ENCODE assay signal across 8 cellular contexts in the genomic region with DNA sequence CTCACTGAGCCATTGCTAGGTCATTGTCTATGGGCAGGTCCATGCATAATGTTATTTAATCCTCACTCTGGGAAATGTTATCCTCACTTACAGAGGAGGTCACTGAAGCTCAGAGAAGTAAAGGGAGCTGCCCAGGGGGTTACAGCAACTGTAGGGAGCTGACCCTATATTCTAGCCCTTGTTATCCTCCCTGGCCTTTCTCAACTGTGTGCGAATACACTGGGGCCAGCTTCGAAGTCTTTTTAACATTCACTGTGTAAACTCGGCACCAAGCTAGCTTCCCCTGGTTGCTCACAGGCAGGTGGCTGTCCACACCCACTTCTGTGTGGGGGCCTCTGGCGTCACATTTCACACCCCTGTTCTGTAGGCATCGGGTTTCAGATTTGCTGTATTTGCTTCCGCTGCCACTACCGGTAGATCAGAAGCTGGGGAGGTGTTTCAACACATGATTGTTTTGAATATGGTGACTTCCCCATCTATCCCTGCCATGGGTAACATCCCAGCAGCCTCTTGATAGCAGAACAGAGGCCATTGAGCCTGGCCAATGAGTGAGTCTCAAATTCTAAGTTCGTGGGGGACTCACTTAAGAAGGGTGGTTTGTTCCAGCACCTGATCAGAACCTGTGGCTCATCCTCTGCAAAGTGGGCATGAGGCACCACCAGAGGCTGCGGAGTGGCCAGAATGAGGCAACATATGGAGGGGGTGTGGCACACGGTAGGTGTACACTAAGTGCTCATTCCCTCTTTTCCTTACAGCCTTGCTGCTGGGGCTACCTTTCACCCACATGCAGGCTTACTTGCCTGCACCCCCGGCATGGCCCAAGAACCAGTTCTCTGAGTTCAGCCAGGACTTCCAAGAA.
DNase-seq lines count a peak whose midpoint lies in the region; ATAC-seq, FAIRE-seq and TF ChIP-seq lines count a peak whose summit lies in the region.

No MANE protein-coding gene starts in this region.

- H3K4me1 ChIP-seq in MM.1S (ENCODE audit: low read length) (peaks cover 76% of the 10 kb centered on the region), H1 (replicated peaks in 1 of 4; ENCODE audit: control insufficient read depth in 3 of 4, insufficient read depth in 4 of 4, low read length in 3 of 4) (peaks cover 6 to 15% (median 9%) of the 10 kb centered on the region in 4 experiments), kidney (ENCODE audit: control insufficient read depth in 1 of 2, insufficient read depth in 1 of 2, low read depth in 1 of 2, low read length in 2 of 2) (peaks cover 0 to 7% of the 10 kb centered on the region in 2 donors)

- H2BK12ac ChIP-seq in H1 (ENCODE audit: low read depth, low read length): peak overlapping the region; percentile 6; the same call in 1 of the 2 replicates

- no peak for TF ChIP-seq CTCF in MM.1S (IDR thresholded peaks at IDR 0.05; ENCODE audit: low read length)
- no peak for TF ChIP-seq CTCF in H1 (IDR thresholded peaks at IDR 0.05; ENCODE audit: control extremely low read depth in 1 of 3, insufficient read depth in 1 of 3, low read depth in 1 of 3, low read length in 3 of 3)
- no peak for TF ChIP-seq CTCF in kidney (IDR thresholded peaks at IDR 0.05; ENCODE audit: borderline replicate concordance, extremely low read depth, insufficient read depth)

- TF ChIP-seq RAD21 in H1 (IDR thresholded peaks at IDR 0.05 in 1 of 2, conservative IDR thresholded peaks at IDR 0.05 in 1 of 2; ENCODE audit: low read depth in 2 of 2, low read length in 2 of 2): no peak

- POLR2A ChIA-PET in H1 (lab: Charles Lee; ENCODE audit: partially characterized antibody): no interaction called here

- H3K27me3 ChIP-seq in MM.1S (replicated peaks; ENCODE audit: insufficient read depth, low read length) (no peaks in the 10 kb centered on the region), H1 (replicated peaks in 1 of 4; ENCODE audit: control insufficient read depth in 3 of 4, extremely low read depth in 1 of 4, insufficient read depth in 3 of 4, low read length in 3 of 4) (no peaks in the 10 kb centered on the region; a peak in 1 of 7 replicates)

- H3K4ac ChIP-seq in H1 (replicated peaks; ENCODE audit: insufficient read length, low read depth, low read length): no peak overlapping the region

- peak overlapping the region; percentile 55; the same call in 1 of the 2 replicates for H2BK20ac ChIP-seq in H1 (ENCODE audit: low read length)

- 0 out of 2 replicates have a peak overlapping the region, but pooled peaks have one; percentile 9 for H2AK5ac ChIP-seq in H1 (ENCODE audit: low read depth, low read length)

- peak; percentile 96 for DNase-seq in MM.1S
- peak; percentile 95 for DNase-seq in activated CD4-positive, alpha-beta T cell treated with anti-CD3 and anti-CD28 coated beads, Interleukin-2, amount 10 ng/mL, durations not matched to agents 24 days and 14 days
- DNase-seq in H1 (ENCODE audit: low read depth in 1 of 2, low spot score in 2 of 2): no peak
- peak; percentile 57 to 75 for DNase-seq in stimulated activated CD4-positive, alpha-beta T cell treated with anti-CD3 and anti-CD28 coated beads, Interleukin-2, amount 100 ng/mL, for 48 hours
- DNase-seq in kidney: no peak
- DNase-seq in GOT3 (lab: John Stamatoyannopoulos, UW): no peak

- peak overlapping the region; percentile 94 for H3K4me2 ChIP-seq in MM.1S (ENCODE audit: low read depth, low read length)
- peak overlapping the region in 1 of 2 experiments; percentile 19; a peak in 1 of 4 replicates for H3K4me2 ChIP-seq in H1 (ENCODE audit: insufficient read depth in 1 of 2, low read depth in 2 of 2, low read length in 2 of 2)

- TF ChIP-seq POLR2A in GM10847 (IDR thresholded peaks at IDR 0.05; ENCODE audit: extremely low read depth, insufficient read length): peak; percentile 23
- no peak for TF ChIP-seq POLR2A in H1 (IDR thresholded peaks at IDR 0.05; ENCODE audit: control extremely low read depth in 1 of 2, low read depth in 2 of 2, low read length in 2 of 2)

- peaks cover 25% of the 10 kb centered on the region for H3K36me3 Mint-ChIP-seq in activated CD4-positive, alpha-beta T cell treated with anti-CD3 and anti-CD28 coated beads, Interleukin-2, amount 10 ng/mL, durations not matched to agents 24 days and 14 days (ENCODE audit: low read depth)

- H3K27ac Mint-ChIP-seq in activated CD4-positive, alpha-beta T cell treated with anti-CD3 and anti-CD28 coated beads, Interleukin-2, amount 10 ng/mL, durations not matched to agents 24 days and 14 days: peak overlapping the region; percentile 96

- intact Hi-C loops in activated CD4-positive, alpha-beta T cell treated with anti-CD3 and anti-CD28 coated beads, Interleukin-2, amount 10 ng/mL, durations not matched to agents 24 days and 14 days (cut with micrococcal nuclease): loop anchor here (1.0 to 10.0 kb wide), 6 partner anchors 9 to 1384 kb away; a partner anchor contains a TSS
- intact Hi-C loops in kidney (cut with DNase I): no loop called here

- H3K4me3 ChIP-seq in MM.1S (ENCODE audit: low read length) (peak overlapping the region; percentile 36; the same call in 1 of the 2 replicates), H1 (ENCODE audit: extremely low read depth in 1 of 4, insufficient read depth in 2 of 4, low read depth in 3 of 4, low read length in 4 of 4) (no peak overlapping the region), kidney (ENCODE audit: low read length in 2 of 2) (no peak overlapping the region)

- H3K27me3 Mint-ChIP-seq in activated CD4-positive, alpha-beta T cell treated with anti-CD3 and anti-CD28 coated beads, Interleukin-2, amount 10 ng/mL, durations not matched to agents 24 days and 14 days: no peaks in the 10 kb centered on the region

- no peak overlapping the region for H4K5ac ChIP-seq in H1 (ENCODE audit: insufficient read length, low read depth, low read length)

- H3K9me2 ChIP-seq in MM.1S (replicated peaks; ENCODE audit: insufficient read depth, low read length): no peaks in the 10 kb centered on the region

- no peaks in the 10 kb centered on the region for H3K79me1 ChIP-seq in H1 (ENCODE audit: low read depth, low read length)

- H3K9me3 Mint-ChIP-seq in activated CD4-positive, alpha-beta T cell treated with anti-CD3 and anti-CD28 coated beads, Interleukin-2, amount 10 ng/mL, durations not matched to agents 24 days and 14 days: no peaks in the 10 kb centered on the region

- H3K56ac ChIP-seq in H1 (replicated peaks; ENCODE audit: insufficient read length, low read depth, low read length): no peak overlapping the region

- H4K8ac ChIP-seq in H1 (ENCODE audit: extremely low read depth, insufficient read depth, low read length): no peak overlapping the region

- H3K18ac ChIP-seq in H1 (ENCODE audit: extremely low read depth, low read length): no peak overlapping the region

- no peak overlapping the region for H2BK120ac ChIP-seq in H1 (replicated peaks; ENCODE audit: low read depth, low read length)

- ATAC-seq in GM21576 (IDR thresholded peaks at IDR 0.05; ENCODE audit: unreplicated experiment): peak; percentile 34

- no peak overlapping the region for H2BK5ac ChIP-seq in H1 (ENCODE audit: low read depth, low read length)

- 66% methylated on average over 11 of the region's 11 CpGs; no CpG with 5 or more reads in 1 of the 2 experiments for WGBS in H1 (ENCODE audit: extremely low coverage in 1 of 2, insufficient coverage in 1 of 2, insufficient read length in 1 of 2, insufficient replicate concordance in 2 of 2, low coverage in 1 of 2, low lambda C conversion rate in 2 of 2, missing lambda C conversion rate in 1 of 2), 2 experiments

- H3K9ac ChIP-seq in MM.1S (ENCODE audit: low read length) (peak overlapping the region; percentile 99), H1 (replicated peaks in 1 of 4; ENCODE audit: extremely low read depth in 1 of 4, low read depth in 3 of 4, low read length in 3 of 4) (no peak overlapping the region), kidney (ENCODE audit: low read length in 2 of 2) (no peak overlapping the region)

- H3K36me3 ChIP-seq in MM.1S (replicated peaks; ENCODE audit: insufficient read depth, low read length) (no peaks in the 10 kb centered on the region), H1 (ENCODE audit: control insufficient read depth in 2 of 4, insufficient read depth in 4 of 4, low read length in 3 of 4) (no peaks in the 10 kb centered on the region), kidney (ENCODE audit: control insufficient read depth in 1 of 2, insufficient read depth in 2 of 2, low read length in 2 of 2) (no peaks in the 10 kb centered on the region)

- FAIRE-seq in H1 (lab: Jason Lieb, UNC) (no peak), kidney (lab: Jason Lieb, UNC) (no peak)

- CTCF ChIA-PET in H1 (lab: Charles Lee; ENCODE audit: partially characterized antibody): interaction anchor here (0.8 to 13.5 kb wide), 7 partner anchors 13 to 181 kb away, joined by 3 to 71 read pairs (median 3); no protein-coding TSS in a partner anchor

- H3K27ac ChIP-seq in MM.1S (ENCODE audit: low read length) (peak overlapping the region; percentile 94), H1 (ENCODE audit: low read depth, low read length) (no peak overlapping the region), kidney (ENCODE audit: low read depth in 2 of 2, low read length in 2 of 2) (no peak overlapping the region)

- TF ChIP-seq EP300 in H1 (IDR thresholded peaks at IDR 0.05; ENCODE audit: borderline replicate concordance in 1 of 2, low read depth in 2 of 2, low read length in 2 of 2): no peak

- peaks cover 69% of the 10 kb centered on the region for H3F3A ChIP-seq in MM.1S (ENCODE audit: insufficient read depth, low read length)

- H4K20me1 ChIP-seq in MM.1S (ENCODE audit: insufficient read depth, low read length): no peaks in the 10 kb centered on the region
- H4K20me1 ChIP-seq in H1 (replicated peaks in 1 of 2; ENCODE audit: control insufficient read depth in 1 of 2, insufficient read depth in 2 of 2, low read length in 2 of 2): no peaks in the 10 kb centered on the region

- H3K9me3 ChIP-seq in MM.1S (replicated peaks; ENCODE audit: insufficient read depth, low read length) (no peaks in the 10 kb centered on the region), H1 (ENCODE audit: insufficient read depth in 2 of 2, low read depth in 1 of 2, low read length in 1 of 2) (no peaks in the 10 kb centered on the region), kidney (ENCODE audit: control insufficient read depth in 1 of 2, low read length in 2 of 2) (no peaks in the 10 kb centered on the region)

- H3K4me3 Mint-ChIP-seq in activated CD4-positive, alpha-beta T cell treated with anti-CD3 and anti-CD28 coated beads, Interleukin-2, amount 10 ng/mL, durations not matched to agents 24 days and 14 days: peak overlapping the region; percentile 75

- H4K91ac ChIP-seq in H1 (replicated peaks; ENCODE audit: insufficient read length, low read length): peak overlapping the region; percentile 20

- H3K79me2 ChIP-seq in MM.1S (ENCODE audit: low read length): peaks cover 76% of the 10 kb centered on the region
- no peaks in the 10 kb centered on the region for H3K79me2 ChIP-seq in H1 (ENCODE audit: control insufficient read depth in 1 of 2, insufficient read depth in 2 of 2, low read length in 2 of 2)

- peaks cover 73% of the 10 kb centered on the region for H3K4me1 Mint-ChIP-seq in activated CD4-positive, alpha-beta T cell treated with anti-CD3 and anti-CD28 coated beads, Interleukin-2, amount 10 ng/mL, durations not matched to agents 24 days and 14 days

- H3K23me2 ChIP-seq in H1 (ENCODE audit: low read depth, low read length): no peaks in the 10 kb centered on the region; the same call in 1 of the 2 replicates

- H3K23ac ChIP-seq in H1 (ENCODE audit: insufficient read length): no peak overlapping the region

- H3K14ac ChIP-seq in H1 (ENCODE audit: insufficient read length): no peak overlapping the region

- H2AFZ ChIP-seq in MM.1S (ENCODE audit: low read length) (no peak overlapping the region), H1 (ENCODE audit: low read length) (no peak overlapping the region)

- H2BK15ac ChIP-seq in H1 (ENCODE audit: low read length): no peak overlapping the region

Comparison
In these comparisons a context has a peak if more than half of its experiments do, and no peak if none do; other contexts are left out.
1. DNase-seq: peak in MM.1S (single experiment), activated CD4-positive, alpha-beta T cell treated with anti-CD3 and anti-CD28 coated beads, Interleukin-2, amount 10 ng/mL, durations not matched to agents 24 days and 14 days (single experiment) and stimulated activated CD4-positive, alpha-beta T cell treated with anti-CD3 and anti-CD28 coated beads, Interleukin-2, amount 100 ng/mL, for 48 hours (2 of 2); none in H1 (0 of 2), kidney (single experiment) and GOT3 (single experiment).